ENCODE assay signal across 1 cellular context in genomic region chr7:26078437-26079362, GRCh38.
TF ChIP-seq lines count a peak whose summit lies in the region.

No MANE protein-coding gene starts in this region.

TF ChIP-seq in K562, 482 proteins besides CTCF, POLR2A, EP300 and RAD21 (continued from another document):
- TF ChIP-seq ARID3A (IDR thresholded peaks at IDR 0.05; ENCODE audit: borderline replicate concordance, low read depth, low read length) = no peak
- TF ChIP-seq RBBP5 (IDR thresholded peaks at IDR 0.05; ENCODE audit: borderline replicate concordance, insufficient read depth, low read length, poor library complexity, severe bottlenecking) = no peak
- TF ChIP-seq, protein P1, sequence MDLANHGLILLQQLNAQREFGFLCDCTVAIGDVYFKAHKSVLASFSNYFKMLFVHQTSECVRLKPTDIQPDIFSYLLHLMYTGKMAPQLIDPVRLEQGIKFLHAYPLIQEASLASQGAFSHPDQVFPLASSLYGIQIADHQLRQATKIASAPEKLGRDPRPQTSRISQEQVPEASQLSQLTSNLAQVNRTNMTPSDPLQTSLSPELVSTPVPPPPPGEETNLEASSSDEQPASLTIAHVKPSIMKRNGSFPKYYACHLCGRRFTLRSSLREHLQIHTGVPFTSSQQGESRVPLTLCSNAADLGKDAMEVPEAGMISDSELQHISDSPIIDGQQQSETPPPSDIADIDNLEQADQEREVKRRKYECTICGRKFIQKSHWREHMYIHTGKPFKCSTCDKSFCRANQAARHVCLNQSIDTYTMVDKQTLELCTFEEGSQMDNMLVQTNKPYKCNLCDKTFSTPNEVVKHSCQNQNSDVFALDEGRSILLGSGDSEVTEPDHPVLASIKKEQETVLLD (IDR thresholded peaks at IDR 0.05) = no peak
- no peak for TF ChIP-seq TAF9B (IDR thresholded peaks at IDR 0.05; ENCODE audit: partially characterized antibody)
- TF ChIP-seq GATAD2A (IDR thresholded peaks at IDR 0.05) = no peak
- no peak for TF ChIP-seq NONO (IDR thresholded peaks at IDR 0.05; ENCODE audit: low read depth in 2 of 2, low read length in 1 of 2)
- no peak for TF ChIP-seq IFI16 (CRISPR knock-in tag; IDR thresholded peaks at IDR 0.05)
- TF ChIP-seq CHCHD3 (CRISPR knock-in tag; IDR thresholded peaks at IDR 0.05) = no peak
- no peak for TF ChIP-seq ZFX (CRISPR knock-in tag; IDR thresholded peaks at IDR 0.05)
- no peak for TF ChIP-seq ZNF57 (CRISPR knock-in tag; IDR thresholded peaks at IDR 0.05)
- peak; percentile 37 for TF ChIP-seq CTCFL (IDR thresholded peaks at IDR 0.05; ENCODE audit: borderline replicate concordance, insufficient read depth, low read depth, low read length, poor library complexity, severe bottlenecking)
- TF ChIP-seq CTBP1 (IDR thresholded peaks at IDR 0.05; ENCODE audit: borderline replicate concordance) = 0 out of 2 replicates have a peak, but pooled peaks have one; percentile 24
- TF ChIP-seq MTF1 (CRISPR knock-in tag; IDR thresholded peaks at IDR 0.05; ENCODE audit: borderline replicate concordance) = no peak
- peak; percentile 91 to 93 for TF ChIP-seq NRF1 (conservative IDR thresholded peaks at IDR 0.05 in 1 of 2, IDR thresholded peaks at IDR 0.05 in 1 of 2)
- no peak for TF ChIP-seq SMAD2 (IDR thresholded peaks at IDR 0.05; ENCODE audit: low read depth, low read length)
- TF ChIP-seq SRSF7 (optimal IDR thresholded peaks at IDR 0.05; ENCODE audit: low read depth, low read length) = no peak
- TF ChIP-seq ZNF589 (CRISPR knock-in tag; IDR thresholded peaks at IDR 0.05; ENCODE audit: low read depth) = no peak
- TF ChIP-seq CREM (IDR thresholded peaks at IDR 0.05; ENCODE audit: low read depth) = no peak
- peak; percentile 57; the same call in 1 of the 2 replicates for TF ChIP-seq SOX6 (IDR thresholded peaks at IDR 0.05)
- TF ChIP-seq ZNF507 (tag; conservative IDR thresholded peaks at IDR 0.05) = no peak
- TF ChIP-seq, protein P2, sequence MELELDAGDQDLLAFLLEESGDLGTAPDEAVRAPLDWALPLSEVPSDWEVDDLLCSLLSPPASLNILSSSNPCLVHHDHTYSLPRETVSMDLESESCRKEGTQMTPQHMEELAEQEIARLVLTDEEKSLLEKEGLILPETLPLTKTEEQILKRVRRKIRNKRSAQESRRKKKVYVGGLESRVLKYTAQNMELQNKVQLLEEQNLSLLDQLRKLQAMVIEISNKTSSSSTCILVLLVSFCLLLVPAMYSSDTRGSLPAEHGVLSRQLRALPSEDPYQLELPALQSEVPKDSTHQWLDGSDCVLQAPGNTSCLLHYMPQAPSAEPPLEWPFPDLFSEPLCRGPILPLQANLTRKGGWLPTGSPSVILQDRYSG (tag; conservative IDR thresholded peaks at IDR 0.05; ENCODE audit: low read depth) = no peak
- TF ChIP-seq RFX1 (IDR thresholded peaks at IDR 0.05) = no peak
- peak; percentile 33 for TF ChIP-seq MEIS2 (IDR thresholded peaks at IDR 0.05; ENCODE audit: partially characterized antibody)
- TF ChIP-seq POLR2AphosphoS2 (IDR thresholded peaks at IDR 0.05; ENCODE audit: low read length) = no peak
- TF ChIP-seq HSF4 (CRISPR knock-in tag; IDR thresholded peaks at IDR 0.05; ENCODE audit: borderline replicate concordance) = no peak
- no peak for TF ChIP-seq SLC30A9 (CRISPR knock-in tag; IDR thresholded peaks at IDR 0.05)
- TF ChIP-seq ZFP36 (IDR thresholded peaks at IDR 0.05; ENCODE audit: low read depth, low read length, partially characterized antibody) = peak; percentile 40
- TF ChIP-seq CBFB (CRISPR knock-in tag; IDR thresholded peaks at IDR 0.05) = no peak
- no peak for TF ChIP-seq ZNF609 (CRISPR knock-in tag; IDR thresholded peaks at IDR 0.05; ENCODE audit: borderline replicate concordance)
- TF ChIP-seq RB1 (IDR thresholded peaks at IDR 0.05; ENCODE audit: low read depth) = 0 out of 2 replicates have a peak, but pooled peaks have one; percentile 21
- TF ChIP-seq BRCA1 (IDR thresholded peaks at IDR 0.05) = no peak
- TF ChIP-seq BRCA1 (CRISPR knock-in tag; IDR thresholded peaks at IDR 0.05) = no peak
- TF ChIP-seq ZNF121 (CRISPR knock-in tag; conservative IDR thresholded peaks at IDR 0.05) = peak; percentile 37; the same call in 1 of the 2 replicates
- TF ChIP-seq, protein P3, sequence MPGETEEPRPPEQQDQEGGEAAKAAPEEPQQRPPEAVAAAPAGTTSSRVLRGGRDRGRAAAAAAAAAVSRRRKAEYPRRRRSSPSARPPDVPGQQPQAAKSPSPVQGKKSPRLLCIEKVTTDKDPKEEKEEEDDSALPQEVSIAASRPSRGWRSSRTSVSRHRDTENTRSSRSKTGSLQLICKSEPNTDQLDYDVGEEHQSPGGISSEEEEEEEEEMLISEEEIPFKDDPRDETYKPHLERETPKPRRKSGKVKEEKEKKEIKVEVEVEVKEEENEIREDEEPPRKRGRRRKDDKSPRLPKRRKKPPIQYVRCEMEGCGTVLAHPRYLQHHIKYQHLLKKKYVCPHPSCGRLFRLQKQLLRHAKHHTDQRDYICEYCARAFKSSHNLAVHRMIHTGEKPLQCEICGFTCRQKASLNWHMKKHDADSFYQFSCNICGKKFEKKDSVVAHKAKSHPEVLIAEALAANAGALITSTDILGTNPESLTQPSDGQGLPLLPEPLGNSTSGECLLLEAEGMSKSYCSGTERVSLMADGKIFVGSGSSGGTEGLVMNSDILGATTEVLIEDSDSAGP (CRISPR knock-in tag; IDR thresholded peaks at IDR 0.05) = no peak
- no peak for TF ChIP-seq MXD1 (CRISPR knock-in tag; IDR thresholded peaks at IDR 0.05; ENCODE audit: borderline replicate concordance, poor library complexity, severe bottlenecking)
- TF ChIP-seq ATF1 (CRISPR knock-in tag; IDR thresholded peaks at IDR 0.05) = no peak
- TF ChIP-seq ATF1 (tag; IDR thresholded peaks at IDR 0.05) = peak; percentile 36; the same call in 1 of the 2 replicates
- TF ChIP-seq, protein P4, sequence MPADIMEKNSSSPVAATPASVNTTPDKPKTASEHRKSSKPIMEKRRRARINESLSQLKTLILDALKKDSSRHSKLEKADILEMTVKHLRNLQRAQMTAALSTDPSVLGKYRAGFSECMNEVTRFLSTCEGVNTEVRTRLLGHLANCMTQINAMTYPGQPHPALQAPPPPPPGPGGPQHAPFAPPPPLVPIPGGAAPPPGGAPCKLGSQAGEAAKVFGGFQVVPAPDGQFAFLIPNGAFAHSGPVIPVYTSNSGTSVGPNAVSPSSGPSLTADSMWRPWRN (IDR thresholded peaks at IDR 0.05; ENCODE audit: low read depth) = no peak
- TF ChIP-seq ZNF212 (CRISPR knock-in tag; IDR thresholded peaks at IDR 0.05) = no peak
- no peak for TF ChIP-seq POLR2H (tag; IDR thresholded peaks at IDR 0.05; ENCODE audit: low read depth)
- TF ChIP-seq CGGBP1 (CRISPR knock-in tag; IDR thresholded peaks at IDR 0.05) = no peak
- TF ChIP-seq MBD1 (CRISPR knock-in tag; IDR thresholded peaks at IDR 0.05) = no peak
